Comparison of ENCODE assay signal across 8 cellular contexts in genomic region chr2:216777637-216778273, GRCh38.
A peak's percentile ranks its signal among the peaks of the same experiment; 100 is the strongest.
DNase-seq lines count a peak whose midpoint lies in the region; ATAC-seq and TF ChIP-seq lines count a peak whose summit lies in the region.

No MANE protein-coding gene starts in this region.

- H3K9me3 ChIP-seq in RWPE2 (ENCODE audit: severe bottlenecking) (no peaks in the 10 kb centered on the region), endodermal cell (ENCODE audit: control insufficient read depth, low read length) (no peaks in the 10 kb centered on the region), neuronal stem cell (replicated peaks in 1 of 2; ENCODE audit: control insufficient read depth in 2 of 2, insufficient read depth in 1 of 2, low read depth in 1 of 2, low read length in 2 of 2) (peaks cover 0 to under 1% of the 10 kb centered on the region in 2 donors), prostate gland (no peaks in the 10 kb centered on the region)

- H2AFZ ChIP-seq in neuronal stem cell (ENCODE audit: low read length), result peak overlapping the region; percentile 6

- no peak overlapping the region for H2BK120ac ChIP-seq in neuronal stem cell (ENCODE audit: low read depth, low read length)

- no peak overlapping the region for H3K14ac ChIP-seq in neuronal stem cell (ENCODE audit: low read length)

- intact Hi-C loops in prostate gland (cut with DNase I), result no loop called here

- H3K27me3 ChIP-seq in RWPE2 (ENCODE audit: insufficient read depth, poor library complexity, severe bottlenecking) (no peaks in the 10 kb centered on the region), endodermal cell (ENCODE audit: control insufficient read depth, insufficient read depth, low read length, poor library complexity, severe bottlenecking) (no peaks in the 10 kb centered on the region), neuronal stem cell (ENCODE audit: control insufficient read depth in 3 of 3, insufficient read depth in 3 of 3, low read depth in 1 of 3, low read length in 3 of 3) (no peaks in the 10 kb centered on the region), prostate gland (replicated peaks; ENCODE audit: insufficient read depth) (no peaks in the 10 kb centered on the region)

- peak; percentile 59 for DNase-seq in AG08395 (ENCODE audit: low spot score)
- DNase-seq in HFF-Myc (ENCODE audit: extremely low read depth, low read depth), result peak; percentile 61
- no peak for DNase-seq in RWPE2 (ENCODE audit: low spot score)
- peak; percentile 89 for DNase-seq in endodermal cell
- DNase-seq in neuronal stem cell (ENCODE audit: low spot score), result peak; percentile 43
- no peak for DNase-seq in prostate gland (ENCODE audit: low spot score)

- no peak overlapping the region for H4K8ac ChIP-seq in neuronal stem cell (ENCODE audit: low read depth, low read length)

- peaks cover 16% of the 10 kb centered on the region for H3K4me1 Mint-ChIP-seq in endodermal cell

- TF ChIP-seq CTCF in GM12873 (IDR thresholded peaks at IDR 0.05; ENCODE audit: insufficient read depth, low read depth, low read length, missing control alignments), result peak; percentile 94
- peak; percentile 90 for TF ChIP-seq CTCF in HFF-Myc (IDR thresholded peaks at IDR 0.05; ENCODE audit: low read depth, low read length, missing control alignments)
- TF ChIP-seq CTCF in LNCAP (IDR thresholded peaks at IDR 0.05), result peak; percentile 87
- peak; percentile 77 for TF ChIP-seq CTCF in RWPE2 (IDR thresholded peaks at IDR 0.05; ENCODE audit: poor library complexity, severe bottlenecking)
- TF ChIP-seq CTCF in endodermal cell (conservative IDR thresholded peaks at IDR 0.05), result peak; percentile 98
- peak in 2 of 4 experiments; percentile 20 to 40 for TF ChIP-seq CTCF in prostate gland (IDR thresholded peaks at IDR 0.05)

- H2AK5ac ChIP-seq in neuronal stem cell (ENCODE audit: low read depth, low read length), result no peak overlapping the region

- no peak overlapping the region for H2BK5ac ChIP-seq in neuronal stem cell (ENCODE audit: low read length)

- H3K9ac ChIP-seq in endodermal cell (ENCODE audit: extremely low read depth, low read length, poor library complexity, severe bottlenecking), result no peak overlapping the region
- no peak overlapping the region for H3K9ac ChIP-seq in neuronal stem cell (ENCODE audit: low read depth, low read length, poor library complexity)

- H3K27ac Mint-ChIP-seq in endodermal cell, result peak overlapping the region; percentile 36

- no peak overlapping the region for H3K4ac ChIP-seq in neuronal stem cell (ENCODE audit: low read length)

- no peak overlapping the region for H4K91ac ChIP-seq in neuronal stem cell (ENCODE audit: low read depth, low read length, poor library complexity)

- WGBS in endodermal cell (ENCODE audit: insufficient coverage in 1 of 2, insufficient read length in 1 of 2), 2 experiments, result 62 to 69% methylated on average over 8 to 9 of the region's 9 CpGs
- WGBS in neuronal stem cell (ENCODE audit: extremely low coverage in 2 of 2, insufficient read length in 2 of 2, insufficient replicate concordance in 1 of 2), 2 donors, result no CpG with 5 or more reads among the region's 9 CpGs
- WGBS in prostate gland, result 85% methylated on average over 9 of the region's 9 CpGs

- H3K23ac ChIP-seq in neuronal stem cell (ENCODE audit: low read depth, low read length, poor library complexity), result no peak overlapping the region

- no peaks in the 10 kb centered on the region for H3K36me3 Mint-ChIP-seq in endodermal cell (ENCODE audit: low read depth)

- H3K4me3 ChIP-seq in HFF-Myc (replicated peaks; ENCODE audit: low read depth, low read length) (no peak overlapping the region), RWPE2 (ENCODE audit: severe bottlenecking) (no peak overlapping the region), endodermal cell (ENCODE audit: low read length) (no peak overlapping the region), neuronal stem cell (ENCODE audit: low read length in 2 of 2) (no peak overlapping the region), prostate gland (no peak overlapping the region)

- peaks cover 16% of the 10 kb centered on the region for H3K27me3 Mint-ChIP-seq in endodermal cell (ENCODE audit: insufficient read depth)

- no peaks in the 10 kb centered on the region for H3K79me1 ChIP-seq in neuronal stem cell (ENCODE audit: low read depth, low read length)

- H3K4me3 Mint-ChIP-seq in endodermal cell, result no peak overlapping the region

- no peaks in the 10 kb centered on the region for H3K9me3 Mint-ChIP-seq in endodermal cell

- H3K36me3 ChIP-seq in RWPE2 (ENCODE audit: low read depth) (no peaks in the 10 kb centered on the region), endodermal cell (ENCODE audit: control insufficient read depth, insufficient read depth, low read length) (no peaks in the 10 kb centered on the region), neuronal stem cell (replicated peaks in 1 of 2; ENCODE audit: control insufficient read depth in 2 of 2, insufficient read depth in 2 of 2, low read length in 2 of 2) (no peaks in the 10 kb centered on the region), prostate gland (no peaks in the 10 kb centered on the region)

- no peak for TF ChIP-seq POLR2A in prostate gland (IDR thresholded peaks at IDR 0.05)

- H2BK15ac ChIP-seq in neuronal stem cell (ENCODE audit: low read length), result no peak overlapping the region

- peak overlapping the region; percentile 4 for H3K18ac ChIP-seq in neuronal stem cell (ENCODE audit: low read length)

- peak; percentile 82 for ATAC-seq in RWPE2 (ENCODE audit: low read depth)

- H3K4me2 ChIP-seq in neuronal stem cell (ENCODE audit: insufficient read depth, low read length, poor library complexity, severe bottlenecking), result no peak overlapping the region

- H3K27ac ChIP-seq in RWPE2 (ENCODE audit: poor library complexity, severe bottlenecking) (no peak overlapping the region), endodermal cell (ENCODE audit: low read depth, low read length) (no peak overlapping the region), neuronal stem cell (replicated peaks; ENCODE audit: low read length) (no peak overlapping the region), prostate gland (no peak overlapping the region)

- peaks cover 5% of the 10 kb centered on the region for H3K4me1 ChIP-seq in RWPE2 (ENCODE audit: insufficient read depth, poor library complexity, severe bottlenecking)
- H3K4me1 ChIP-seq in endodermal cell (ENCODE audit: control insufficient read depth, insufficient read depth, low read length), result no peaks in the 10 kb centered on the region
- peaks cover 6% of the 10 kb centered on the region in 2 donors for H3K4me1 ChIP-seq in neuronal stem cell (ENCODE audit: control insufficient read depth in 2 of 2, insufficient read depth in 1 of 2, low read depth in 1 of 2, low read length in 2 of 2)
- no peaks in the 10 kb centered on the region for H3K4me1 ChIP-seq in prostate gland (replicated peaks)

- no peak overlapping the region for H2BK12ac ChIP-seq in neuronal stem cell (ENCODE audit: low read length)

Comparison
In these comparisons a context has a peak if more than half of its experiments do, and no peak if none do; other contexts are left out.
1. DNase-seq: peak in AG08395 (single experiment), HFF-Myc (single experiment), endodermal cell (single experiment) and neuronal stem cell (single experiment); none in RWPE2 (single experiment) and prostate gland (single experiment).